Comparison of ENCODE assay signal across 18 cellular contexts in genomic region chr6:87675004-87675681, GRCh38. TPM values are rescaled to one million over a fixed set of nuclear protein-coding genes. Genes with fewer than 3 reads are reported as not detected.
DNase-seq lines count a peak whose midpoint lies in the region; ATAC-seq, FAIRE-seq and TF ChIP-seq lines count a peak whose summit lies in the region.
"Had no signal": no experiment of that assay in that cellular context is flagged by ENCODE, and none has a peak within 500 bp of the region (broad histone marks: within the 10 kb centered on the region; RNA-seq: fewer than 3 reads in every experiment).

No MANE protein-coding gene starts in this region.

- no peak overlapping the region for H3K4me3 ChIP-seq in cardiac muscle cell
- H3K4me3 ChIP-seq in right atrium auricular region = no peak overlapping the region
- H3K4me3 ChIP-seq in mammary epithelial cell (replicated peaks in 1 of 3; ENCODE audit: insufficient read depth in 1 of 3, low read depth in 2 of 3, low read length in 3 of 3) = no peak overlapping the region
- no peak overlapping the region for H3K4me3 ChIP-seq in upper lobe of right lung
- no peak overlapping the region for H3K4me3 ChIP-seq in transverse colon
- H3K4me3 ChIP-seq: body of pancreas, lung, pancreas had no signal

- H3K27ac ChIP-seq in cardiac muscle cell = peak overlapping the region; percentile 60
- no peak overlapping the region for H3K27ac ChIP-seq in right atrium auricular region
- no peak overlapping the region for H3K27ac ChIP-seq in mammary epithelial cell (ENCODE audit: insufficient read depth, low read depth, low read length)
- no peak overlapping the region for H3K27ac ChIP-seq in upper lobe of right lung
- H3K27ac ChIP-seq in transverse colon = no peak overlapping the region
- H3K27ac ChIP-seq: body of pancreas, KMS-11, pancreas had no signal

- H3K9ac ChIP-seq in mammary epithelial cell (ENCODE audit: insufficient read depth, low read length) = no peak overlapping the region
- H3K9ac ChIP-seq: KMS-11 had no signal

- H4K20me1 ChIP-seq in mammary epithelial cell (ENCODE audit: insufficient read depth, low read length) = no peaks in the 10 kb centered on the region

- dilution Hi-C loops in mammary epithelial cell (cut with HindIII; ENCODE audit: low sequenced_read_pairs) = no loop called here

- in situ Hi-C loops in mammary epithelial cell (cut with MboI; ENCODE audit: low sequenced_read_pairs in 2 of 2) (no loop called here), transverse colon (cut with MboI; ENCODE audit: low pct_ligation_motif_present in 1 of 4, low pct_unique_long_range_greater_than_20kb in 1 of 4, low sequenced_read_pairs in 3 of 4) (no loop called here)

- H3K36me3 ChIP-seq in cardiac muscle cell = peaks cover 21% of the 10 kb centered on the region
- peaks cover 26% of the 10 kb centered on the region for H3K36me3 ChIP-seq in right atrium auricular region
- peaks cover 32% of the 10 kb centered on the region for H3K36me3 ChIP-seq in mammary epithelial cell (ENCODE audit: insufficient read depth, low read length)
- peaks cover 70% of the 10 kb centered on the region for H3K36me3 ChIP-seq in upper lobe of right lung
- peaks cover 0 to 49% (median 15%) of the 10 kb centered on the region in 4 donors for H3K36me3 ChIP-seq in transverse colon

- H3K79me2 ChIP-seq in mammary epithelial cell (ENCODE audit: insufficient read depth, low read length) = peaks cover 39% of the 10 kb centered on the region

- no peak for FAIRE-seq in urothelium cell line (lab: Jason Lieb, UNC)
- FAIRE-seq: pancreas, RCC 7860 had no signal

- intact Hi-C loops in mammary epithelial cell (cut with micrococcal nuclease) (no loop called here), upper lobe of right lung (cut with DNase I) (no loop called here), transverse colon (cut with DNase I; ENCODE audit: low total_unique reads) (no loop called here)

- H2AFZ ChIP-seq in mammary epithelial cell (ENCODE audit: low read depth, low read length) = no peak overlapping the region

- H3K9me3 ChIP-seq in cardiac muscle cell (ENCODE audit: low read depth) = no peaks in the 10 kb centered on the region
- no peaks in the 10 kb centered on the region for H3K9me3 ChIP-seq in right atrium auricular region
- H3K9me3 ChIP-seq in mammary epithelial cell (replicated peaks; ENCODE audit: insufficient read depth, low read length) = no peaks in the 10 kb centered on the region
- no peaks in the 10 kb centered on the region for H3K9me3 ChIP-seq in upper lobe of right lung
- no peaks in the 10 kb centered on the region for H3K9me3 ChIP-seq in transverse colon
- H3K9me3 ChIP-seq: body of pancreas, pancreas had no signal

- WGBS in mammary epithelial cell (ENCODE audit: low coverage, missing lambda C conversion rate) = 47% methylated on average over 4 of the region's 4 CpGs
- 69 to 72% methylated on average over 4 of the region's 4 CpGs for WGBS in transverse colon (ENCODE audit: low coverage in 1 of 2), 2 donors

- H3K27me3 ChIP-seq in cardiac muscle cell (no peaks in the 10 kb centered on the region), right atrium auricular region (no peaks in the 10 kb centered on the region), mammary epithelial cell (ENCODE audit: insufficient read depth, low read length) (no peaks in the 10 kb centered on the region), upper lobe of right lung (no peaks in the 10 kb centered on the region), transverse colon (no peaks in the 10 kb centered on the region)
- H3K27me3 ChIP-seq: body of pancreas, pancreas had no signal

- TF ChIP-seq CTCF in cardiac muscle cell (IDR thresholded peaks at IDR 0.05; ENCODE audit: low read depth, low read length) = no peak
- TF ChIP-seq CTCF in right atrium auricular region (IDR thresholded peaks at IDR 0.05) = no peak
- no peak for TF ChIP-seq CTCF in mammary epithelial cell (conservative IDR thresholded peaks at IDR 0.05 in 1 of 2, IDR thresholded peaks at IDR 0.05 in 1 of 2; ENCODE audit: extremely low read depth in 1 of 2, insufficient read depth in 1 of 2, low read depth in 1 of 2, low read length in 2 of 2)
- no peak for TF ChIP-seq CTCF in upper lobe of right lung (IDR thresholded peaks at IDR 0.05)
- TF ChIP-seq CTCF in transverse colon (IDR thresholded peaks at IDR 0.05) = no peak

- TF ChIP-seq POLR2A in transverse colon (IDR thresholded peaks at IDR 0.05) = no peak

- TF ChIP-seq EP300 in transverse colon (IDR thresholded peaks at IDR 0.05; ENCODE audit: low read depth) = no peak

- H3K4me2 ChIP-seq in mammary epithelial cell (ENCODE audit: insufficient read depth, low read depth, low read length) = no peak overlapping the region
- H3K4me2 ChIP-seq: KMS-11 had no signal

- ATAC-seq in upper lobe of right lung (peak; percentile 66), HG02610 (IDR thresholded peaks at IDR 0.05; ENCODE audit: unreplicated experiment) (no peak)
- ATAC-seq: body of pancreas had no signal

- peaks cover 11% of the 10 kb centered on the region for H3K4me1 ChIP-seq in cardiac muscle cell (ENCODE audit: low read depth)
- peaks cover 0 to 8% of the 10 kb centered on the region in 2 donors for H3K4me1 ChIP-seq in right atrium auricular region
- H3K4me1 ChIP-seq in mammary epithelial cell (ENCODE audit: insufficient read depth, low read length) = no peaks in the 10 kb centered on the region
- H3K4me1 ChIP-seq in upper lobe of right lung = peaks cover 6% of the 10 kb centered on the region
- H3K4me1 ChIP-seq in transverse colon = peaks cover 0 to 9% (median 0%) of the 10 kb centered on the region in 4 donors
- H3K4me1 ChIP-seq: pancreas had no signal

- DNase-seq in cardiac muscle cell (ENCODE audit: low read depth in 1 of 2, low spot score in 1 of 2) = no peak
- no peak for DNase-seq in right atrium auricular region (ENCODE audit: low spot score)
- peak; percentile 69 for DNase-seq in NCI-H2029 (lab: John Stamatoyannopoulos, UW)
- DNase-seq in mammary epithelial cell = no peak
- no peak for DNase-seq in upper lobe of right lung
- DNase-seq in urothelium cell line (ENCODE audit: low spot score) = no peak
- no peak for DNase-seq in transverse colon
- DNase-seq: activated CD4-positive, alpha-beta T cell treated with anti-CD3 and anti-CD28 coated beads for 48 hours; AML-193; body of pancreas; dermis blood vessel endothelial cell; DMS 273 treated with DMSO at 0.1 percent for 48 hours; NCI-H526; pancreas had no signal

- CTCF ChIA-PET in mammary epithelial cell (lab: Charles Lee; ENCODE audit: low non-redundant PET) = no interaction called here

- BruUV-seq in mammary epithelial cell (replicated peaks; lab: Mats Ljungman, UMichigan) = TSS peak; percentile 44

RNA-seq across cellular contexts. Expression of gene AKIRIN2, which starts 26.9 kb away (rescaled TPM):
- 48.3 and 82.6 TPM in 2 replicates for total RNA-seq in cardiac muscle cell
- polyA plus RNA-seq in cardiac muscle cell = 66.7 and 89.3 TPM in 2 replicates
- 10 to 100 TPM; 27.2 to 29.4 TPM for total RNA-seq in right atrium auricular region
- 10 to 100 TPM; 32.7 to 65.7 TPM for total RNA-seq in mammary epithelial cell
- 23.1 TPM for polyA plus RNA-seq in mammary epithelial cell
- 36.7 TPM for polyA minus RNA-seq in mammary epithelial cell
- 56.6 TPM for total RNA-seq in upper lobe of right lung
- 10 to 100 TPM; 16.3 to 44.9 (median 20.7) TPM for total RNA-seq in transverse colon
